Comparison of ENCODE assay signal across 32 cellular contexts in genomic region chr19:19543640-19544039, GRCh38. TPM values are rescaled to one million over a fixed set of nuclear protein-coding genes. Genes with fewer than 3 reads are reported as not detected.
"Had no signal": no experiment of that assay in that cellular context is flagged by ENCODE, and none has a peak within 500 bp of the region (broad histone marks: within the 10 kb centered on the region; RNA-seq: fewer than 3 reads in every experiment).

No MANE protein-coding gene starts in this region.

- DNase-seq: activated B cell treated with CpG ODN at 0.5 μM for 24 hours; activated CD4-positive, alpha-beta memory T cell treated with anti-CD3 and anti-CD28 coated beads, Interleukin-2, amount 10 ng/mL, durations not matched to agents 7 days and 5 days; activated CD4-positive, alpha-beta T cell treated with anti-CD3 and anti-CD28 coated beads for 4 hours; activated CD4-positive, CD25-positive, alpha-beta regulatory T cell treated with anti-CD3 and anti-CD28 coated beads, Interleukin-2, amount 50 U/mL, for 72 hours; activated CD8-positive, alpha-beta memory T cell treated with anti-CD3 and anti-CD28 coated beads for 24 hours; activated CD8-positive, alpha-beta memory T cell treated with anti-CD3 and anti-CD28 coated beads, Interleukin-2, amount 10 ng/mL, durations not matched to agents 7 days and 5 days; activated CD8-positive, alpha-beta memory T cell treated with anti-CD3 and anti-CD28 coated beads, Interleukin-2, amount 50 U/mL, for 48 hours; activated effector memory CD4-positive, alpha-beta T cell treated with Interleukin-2 at 50 U/mL for 16 hours; activated naive CD4-positive, alpha-beta T cell treated with anti-CD3 and anti-CD28 coated beads, Interleukin-2, amount 10 ng/mL, durations not matched to agents 7 days and 5 days; activated T-cell treated with anti-CD3 and anti-CD28 coated beads, Interleukin-2, amount 50 U/mL, for 48 hours; amygdala; Karpas-422; KBM-7; NCI-H1092; NCI-H1436 treated with DMSO at 0.1 percent for 48 hours; NCI-H1694 treated with DMSO at 0.1 percent for 48 hours; NCI-H2029; NCI-H510A; NCI-H526; NCI-H748 treated with DMSO at 0.1 percent for 48 hours; PC-9; Right ventricle myocardium superior; SW 1271; T-helper 1 cell; T-helper 2 cell; T-helper 9 cell had no signal

- H3K4me3 Mint-ChIP-seq: activated B cell treated with CpG ODN at 0.5 μM for 24 hours; activated CD4-positive, alpha-beta memory T cell treated with anti-CD3 and anti-CD28 coated beads, Interleukin-2, amount 10 ng/mL, durations not matched to agents 7 days and 5 days; activated CD8-positive, alpha-beta memory T cell treated with anti-CD3 and anti-CD28 coated beads, Interleukin-2, amount 10 ng/mL, durations not matched to agents 7 days and 5 days; activated naive CD4-positive, alpha-beta T cell treated with anti-CD3 and anti-CD28 coated beads, Interleukin-2, amount 10 ng/mL, durations not matched to agents 7 days and 5 days; activated naive CD8-positive, alpha-beta T cell; central memory CD8-positive, alpha-beta T cell had no signal

- H3K27ac ChIP-seq: ascending aorta, cardiac muscle cell, PC-9, RWPE1, VCaP had no signal

- H3K27me3 Mint-ChIP-seq: activated naive CD8-positive, alpha-beta T cell had no signal

- H3K36me3 Mint-ChIP-seq: activated CD8-positive, alpha-beta memory T cell treated with anti-CD3 and anti-CD28 coated beads, Interleukin-2, amount 10 ng/mL, durations not matched to agents 7 days and 5 days; activated naive CD4-positive, alpha-beta T cell treated with anti-CD3 and anti-CD28 coated beads, Interleukin-2, amount 10 ng/mL, durations not matched to agents 7 days and 5 days; activated naive CD8-positive, alpha-beta T cell had no signal

- H3K36me3 ChIP-seq: ascending aorta, cardiac muscle cell had no signal

- H3K9me3 ChIP-seq: ascending aorta had no signal

- H3K27ac Mint-ChIP-seq: activated B cell treated with CpG ODN at 0.5 μM for 24 hours; activated CD4-positive, alpha-beta memory T cell treated with anti-CD3 and anti-CD28 coated beads, Interleukin-2, amount 10 ng/mL, durations not matched to agents 7 days and 5 days; activated CD8-positive, alpha-beta memory T cell treated with anti-CD3 and anti-CD28 coated beads, Interleukin-2, amount 10 ng/mL, durations not matched to agents 7 days and 5 days; activated naive CD4-positive, alpha-beta T cell treated with anti-CD3 and anti-CD28 coated beads, Interleukin-2, amount 10 ng/mL, durations not matched to agents 7 days and 5 days; activated naive CD8-positive, alpha-beta T cell had no signal

- ATAC-seq: activated CD8-positive, alpha-beta memory T cell treated with anti-CD3 and anti-CD28 coated beads, Interleukin-2, amount 10 ng/mL, durations not matched to agents 7 days and 5 days had no signal

- H3K4me3 ChIP-seq: ascending aorta, cardiac muscle cell, PC-9 had no signal

- H3K9me3 Mint-ChIP-seq: activated B cell treated with CpG ODN at 0.5 μM for 24 hours; activated CD4-positive, alpha-beta memory T cell treated with anti-CD3 and anti-CD28 coated beads, Interleukin-2, amount 10 ng/mL, durations not matched to agents 7 days and 5 days; activated naive CD4-positive, alpha-beta T cell treated with anti-CD3 and anti-CD28 coated beads, Interleukin-2, amount 10 ng/mL, durations not matched to agents 7 days and 5 days; central memory CD8-positive, alpha-beta T cell had no signal

RNA-seq across cellular contexts. Expression of gene CILP2, which starts 5.6 kb away (rescaled TPM):
- total RNA-seq: ascending aorta had no signal

RNA-seq across cellular contexts. Expression of gene TSSK6, which starts 28.3 kb away (rescaled TPM):
- total RNA-seq: ascending aorta had no signal
